ENCODE assay signal across 9 cellular contexts in genomic region chr15:84079885-84080777, GRCh38.
A peak's percentile ranks its signal among the peaks of the same experiment; 100 is the strongest.
DNase-seq lines count a peak whose midpoint lies in the region; ATAC-seq and TF ChIP-seq lines count a peak whose summit lies in the region.
"Had no signal": no experiment of that assay in that cellular context is flagged by ENCODE, and none has a peak within 500 bp of the region (broad histone marks: within the 10 kb centered on the region; RNA-seq: fewer than 3 reads in every experiment).

No MANE protein-coding gene starts in this region.

- POLR2A ChIA-PET in PC-3 (lab: Charles Lee; ENCODE audit: unreplicated experiment) = no interaction called here
- POLR2A ChIA-PET in activated naive CD8-positive, alpha-beta T cell treated with anti-CD3 and anti-CD28 coated beads, Interleukin-2, amount 10 ng/mL, durations not matched to agents 7 days and 5 days (lab: Charles Lee) = no interaction called here

- CTCF ChIA-PET in PC-3 (lab: Charles Lee) = no interaction called here

- no peaks in the 10 kb centered on the region for H3K27me3 ChIP-seq in PC-3 (ENCODE audit: low read length)

- peak overlapping the region; percentile 49; the same call in 1 of the 2 replicates for H3K4me2 ChIP-seq in PC-3 (ENCODE audit: low read length)

- H3K36me3 ChIP-seq in PC-3 (ENCODE audit: low read depth, low read length) = no peaks in the 10 kb centered on the region

- H3K27me3 Mint-ChIP-seq in activated naive CD8-positive, alpha-beta T cell treated with anti-CD3 and anti-CD28 coated beads, Interleukin-2, amount 10 ng/mL, durations not matched to agents 7 days and 5 days = peaks cover 66% of the 10 kb centered on the region

- H3K9me3 ChIP-seq in PC-3 (ENCODE audit: low read length) = no peaks in the 10 kb centered on the region

- H3K9me2 ChIP-seq in PC-3 (replicated peaks; ENCODE audit: low read length) = no peaks in the 10 kb centered on the region

- no peak for TF ChIP-seq CTCF in PC-3 (conservative IDR thresholded peaks at IDR 0.05; ENCODE audit: low read depth, low read length)

- peaks cover 1% of the 10 kb centered on the region for H3K36me3 Mint-ChIP-seq in activated naive CD8-positive, alpha-beta T cell treated with anti-CD3 and anti-CD28 coated beads, Interleukin-2, amount 10 ng/mL, durations not matched to agents 7 days and 5 days

- no peak overlapping the region for H3K9ac ChIP-seq in PC-3 (ENCODE audit: low read length)

- intact Hi-C loops in PC-3 (cut with micrococcal nuclease) (no loop called here), sciatic nerve (cut with DNase I) (no loop called here)

- H3K27ac Mint-ChIP-seq in activated naive CD8-positive, alpha-beta T cell treated with anti-CD3 and anti-CD28 coated beads, Interleukin-2, amount 10 ng/mL, durations not matched to agents 7 days and 5 days = no peak overlapping the region

- ATAC-seq in HG03159 (IDR thresholded peaks at IDR 0.05; ENCODE audit: unreplicated experiment) (peak; percentile 90), PC-3 (no peak), sciatic nerve (no peak)
- ATAC-seq in activated naive CD8-positive, alpha-beta T cell treated with anti-CD3 and anti-CD28 coated beads, Interleukin-2, amount 10 ng/mL, durations not matched to agents 7 days and 5 days (ENCODE audit: low read depth) = peak; percentile 94

- peaks cover 13% of the 10 kb centered on the region for H3K4me1 Mint-ChIP-seq in activated naive CD8-positive, alpha-beta T cell treated with anti-CD3 and anti-CD28 coated beads, Interleukin-2, amount 10 ng/mL, durations not matched to agents 7 days and 5 days

- no peaks in the 10 kb centered on the region for H3F3A ChIP-seq in PC-3 (ENCODE audit: low read length, unreplicated experiment)

- BruUV-seq in PC-3 (replicated peaks; lab: Mats Ljungman, UMichigan) = no TSS peak

- H3K27ac ChIP-seq in PC-3 (ENCODE audit: low read length) = no peak overlapping the region
- H3K27ac ChIP-seq: 22Rv1 had no signal

- no peaks in the 10 kb centered on the region for H3K9me3 Mint-ChIP-seq in activated naive CD8-positive, alpha-beta T cell treated with anti-CD3 and anti-CD28 coated beads, Interleukin-2, amount 10 ng/mL, durations not matched to agents 7 days and 5 days

- H3K79me2 ChIP-seq in PC-3 (ENCODE audit: low read length) = no peaks in the 10 kb centered on the region

- no peaks in the 10 kb centered on the region for H4K20me1 ChIP-seq in PC-3 (ENCODE audit: low read length)

- no peak overlapping the region for H2AFZ ChIP-seq in PC-3 (ENCODE audit: low read length)

- no peak overlapping the region for H3K4me3 ChIP-seq in PC-3 (ENCODE audit: low read length)

- H3K4me3 Mint-ChIP-seq in activated naive CD8-positive, alpha-beta T cell treated with anti-CD3 and anti-CD28 coated beads, Interleukin-2, amount 10 ng/mL, durations not matched to agents 7 days and 5 days = peak overlapping the region; percentile 82

- H3K4me1 ChIP-seq in PC-3 (ENCODE audit: insufficient read depth, low read length) = peaks cover 39% of the 10 kb centered on the region

- peak; percentile 28 for DNase-seq in DMS79 treated with DMSO at 0.1 percent for 48 hours (lab: John Stamatoyannopoulos, UW)
- no peak for DNase-seq in DMS79 (lab: John Stamatoyannopoulos, UW)
- no peak for DNase-seq in PC-3
- peak; percentile 72 for DNase-seq in activated naive CD8-positive, alpha-beta T cell treated with anti-CD3 and anti-CD28 coated beads, Interleukin-2, amount 10 ng/mL, durations not matched to agents 7 days and 5 days
- peak; percentile 30 for DNase-seq in iPS DF 19.7 (ENCODE audit: low read depth, low spot score)
- DNase-seq in sciatic nerve (ENCODE audit: low spot score) = peak; percentile 54
- DNase-seq in HK-2 (ENCODE audit: unreplicated experiment) = no peak

Comparison
In these comparisons a context has a peak if more than half of its experiments do, and no peak if none do; other contexts are left out.
1. DNase-seq: peak in DMS79 treated with DMSO at 0.1 percent for 48 hours (single experiment), activated naive CD8-positive, alpha-beta T cell treated with anti-CD3 and anti-CD28 coated beads, Interleukin-2, amount 10 ng/mL, durations not matched to agents 7 days and 5 days (single experiment), iPS DF 19.7 (single experiment) and sciatic nerve (single experiment); none in DMS79 (single experiment), PC-3 (single experiment) and HK-2 (single experiment).
2. ATAC-seq: peak in HG03159 (single experiment) and activated naive CD8-positive, alpha-beta T cell treated with anti-CD3 and anti-CD28 coated beads, Interleukin-2, amount 10 ng/mL, durations not matched to agents 7 days and 5 days (single experiment); none in PC-3 (single experiment) and sciatic nerve (single experiment).